ENCODE assay signal across 25 cellular contexts in the genomic region with DNA sequence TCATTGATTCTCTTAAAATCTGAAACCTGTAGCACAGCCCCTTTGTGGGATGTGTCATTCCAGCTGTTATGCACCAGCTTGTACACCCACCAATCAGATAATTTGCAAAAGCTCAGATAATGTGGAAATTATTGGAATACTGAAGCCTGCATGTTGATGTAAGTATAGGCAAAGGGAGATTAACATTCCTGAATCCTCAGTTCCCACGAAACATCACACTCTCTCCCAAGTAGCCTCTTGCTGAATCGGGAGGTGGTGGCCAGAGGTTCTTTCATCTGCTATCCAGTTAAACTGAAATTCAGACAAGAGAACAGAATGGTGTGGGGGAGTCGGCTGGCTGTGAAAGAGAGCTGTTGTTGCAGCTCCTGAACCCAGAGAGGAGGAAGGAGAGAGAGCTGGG.
"Had no signal": no experiment of that assay in that cellular context is flagged by ENCODE, and none has a peak within 500 bp of the region (broad histone marks: within the 10 kb centered on the region; RNA-seq: fewer than 3 reads in every experiment).

No MANE protein-coding gene starts in this region.

- H3K4me3 ChIP-seq: body of pancreas, cardiac muscle cell, esophagus squamous epithelium, lower lobe of right lung, spleen, thoracic aorta, vagina had no signal

- ATAC-seq: activated CD8-positive, alpha-beta T cell treated with anti-CD3 and anti-CD28 coated beads, Interleukin-2, amount 10 ng/mL, durations not matched to agents 7 days and 5 days; activated T-helper 17 cell treated with anti-CD3 and anti-CD28 coated beads, Interleukin-2, amount 50 U/mL, for 72 hours; body of pancreas; foreskin keratinocyte; left lobe of liver; lower lobe of right lung had no signal

- DNase-seq: activated CD4-positive, alpha-beta T cell treated with anti-CD3 and anti-CD28 coated beads, Interleukin-2, amount 50 U/mL, for 1 hour; activated CD4-positive, CD25-positive, alpha-beta regulatory T cell treated with anti-CD3 and anti-CD28 coated beads, Interleukin-2, amount 50 U/mL, for 72 hours; activated CD8-positive, alpha-beta T cell treated with anti-CD3 and anti-CD28 coated beads, Interleukin-2, amount 10 ng/mL, durations not matched to agents 7 days and 5 days; activated naive CD4-positive, alpha-beta T cell; activated T-cell treated with anti-CD3 and anti-CD28 coated beads, Interleukin-2, amount 50 U/mL, for 24 hours; amygdala; body of pancreas; cortex of kidney; endodermal cell; esophagus squamous epithelium; foreskin keratinocyte; kidney; lower lobe of right lung; mesendoderm; naive B cell; spleen; stimulated activated CD4-positive, alpha-beta T cell treated with anti-CD3 and anti-CD28 coated beads, Interleukin-4, amount 100 ng/mL, for 1 hour; stimulated activated naive CD4-positive, alpha-beta T cell treated with Interleukin-2 at 50 U/mL for 16 hours; T-helper 2 cell; WERI-Rb-1 had no signal

- H3K36me3 ChIP-seq: cardiac muscle cell, esophagus squamous epithelium, lower lobe of right lung, spleen, thoracic aorta, vagina, WERI-Rb-1 had no signal

- H3K27ac ChIP-seq: body of pancreas, cardiac muscle cell, esophagus squamous epithelium, foreskin keratinocyte, lower lobe of right lung, spleen, thoracic aorta, vagina, WERI-Rb-1 had no signal

- H3K9me3 ChIP-seq: body of pancreas, esophagus squamous epithelium, lower lobe of right lung, spleen, thoracic aorta, vagina had no signal

- H3K27me3 ChIP-seq: body of pancreas, cardiac muscle cell, foreskin keratinocyte, spleen, vagina had no signal

- H3K4me1 ChIP-seq: body of pancreas, esophagus squamous epithelium, lower lobe of right lung, vagina had no signal
